Comparison of ENCODE assay signal across 2 cellular contexts in genomic region chr20:62511300-62511914, GRCh38.
TF ChIP-seq lines count a peak whose summit lies in the region.

No MANE protein-coding gene starts in this region.

TF ChIP-seq in IMR-90, 13 proteins besides CTCF, POLR2A, EP300 and RAD21:
- TF ChIP-seq ELK1 (IDR thresholded peaks at IDR 0.05; ENCODE audit: borderline replicate concordance, low read depth, low read length) (no peak), CHD1 (IDR thresholded peaks at IDR 0.05; ENCODE audit: low read depth, low read length) (no peak), NFE2L2 (IDR thresholded peaks at IDR 0.05; ENCODE audit: low read depth, low read length) (no peak), MXI1 (IDR thresholded peaks at IDR 0.05; ENCODE audit: borderline replicate concordance, low read depth, low read length) (no peak), RFX5 (IDR thresholded peaks at IDR 0.05; ENCODE audit: low read depth, low read length) (no peak), CEBPB (IDR thresholded peaks at IDR 0.05; ENCODE audit: low read depth, low read length) (no peak), RCOR1 (IDR thresholded peaks at IDR 0.05; ENCODE audit: insufficient replicate concordance, low read length) (no peak), USF2 (IDR thresholded peaks at IDR 0.05; ENCODE audit: low read depth, low read length) (no peak), SMC3 (IDR thresholded peaks at IDR 0.05; ENCODE audit: low read depth, low read length) (no peak), MAZ (IDR thresholded peaks at IDR 0.05; ENCODE audit: borderline replicate concordance, low read depth, low read length) (no peak), BHLHE40 (IDR thresholded peaks at IDR 0.05; ENCODE audit: low read depth, low read length) (no peak), FOS (IDR thresholded peaks at IDR 0.05; ENCODE audit: low read depth, low read length) (no peak), MAFK (IDR thresholded peaks at IDR 0.05; ENCODE audit: low read depth, low read length) (no peak)

TF ChIP-seq in H1, 55 proteins besides CTCF, POLR2A, EP300 and RAD21:
- TF ChIP-seq HDAC6 (IDR thresholded peaks at IDR 0.05; ENCODE audit: low read depth, low read length): no peak
- TF ChIP-seq ATF3 (IDR thresholded peaks at IDR 0.05; ENCODE audit: insufficient read depth, low read depth, low read length): no peak
- TF ChIP-seq POU5F1 (IDR thresholded peaks at IDR 0.05; ENCODE audit: low read depth, low read length): no peak
- TF ChIP-seq CEBPB (IDR thresholded peaks at IDR 0.05; ENCODE audit: low read depth, low read length): no peak
- TF ChIP-seq CHD2 (IDR thresholded peaks at IDR 0.05; ENCODE audit: low read length): no peak
- TF ChIP-seq CHD1 (IDR thresholded peaks at IDR 0.05; ENCODE audit: low read depth, low read length): no peak
- no peak for TF ChIP-seq TAF1 (IDR thresholded peaks at IDR 0.05; ENCODE audit: low read depth, low read length)
- no peak for TF ChIP-seq CHD7 (IDR thresholded peaks at IDR 0.05; ENCODE audit: insufficient replicate concordance, low read length)
- no peak for TF ChIP-seq YY1 (IDR thresholded peaks at IDR 0.05; ENCODE audit: low read depth, low read length)
- no peak for TF ChIP-seq RXRA (IDR thresholded peaks at IDR 0.05; ENCODE audit: insufficient read depth, low read depth, low read length)
- TF ChIP-seq ZNF274 (IDR thresholded peaks at IDR 0.05; ENCODE audit: borderline replicate concordance, extremely low read depth, low read length): no peak
